In genomic region chr11:3153291-3153861, GRCh38 we compare ENCODE assay signal across 9 cellular contexts. TPM values are rescaled to one million over a fixed set of nuclear protein-coding genes. Genes with fewer than 3 reads are reported as not detected.
A peak's percentile ranks its signal among the peaks of the same experiment; 100 is the strongest.
DNase-seq lines count a peak whose midpoint lies in the region; ATAC-seq and TF ChIP-seq lines count a peak whose summit lies in the region.
"Had no signal": no experiment of that assay in that cellular context is flagged by ENCODE, and none has a peak within 500 bp of the region (broad histone marks: within the 10 kb centered on the region; RNA-seq: fewer than 3 reads in every experiment).

No MANE protein-coding gene starts in this region.

- no peaks in the 10 kb centered on the region for H3K36me3 ChIP-seq in SK-N-SH (replicated peaks in 1 of 2; ENCODE audit: control insufficient read depth in 1 of 2, insufficient read depth in 2 of 2, low read length in 1 of 2)

- H3K4me3 ChIP-seq in SK-N-SH (ENCODE audit: low read depth in 2 of 2, low read length in 1 of 2), result no peak overlapping the region

- H3K4me1 ChIP-seq in SK-N-SH (ENCODE audit: control insufficient read depth in 1 of 2, insufficient read depth in 2 of 2, low read depth in 1 of 2, low read length in 1 of 2), result peaks cover 8 to 64% of the 10 kb centered on the region in 2 experiments

- 81% methylated on average over 14 of the region's 14 CpGs for WGBS in SK-N-SH (ENCODE audit: low lambda C conversion rate)

- TF ChIP-seq CTCF in SK-N-SH (IDR thresholded peaks at IDR 0.05), result no peak

- POLR2A ChIA-PET in SK-N-SH (lab: Yijun Ruan, JAX), result no interaction called here

- no peaks in the 10 kb centered on the region for H3K9me3 ChIP-seq in SK-N-SH

- CTCF ChIA-PET in SK-N-SH (lab: Yijun Ruan, JAX), result interaction anchor here (1.1 kb wide), 1 partner anchor 61 kb away, joined by 3 read pairs; no protein-coding TSS in a partner anchor

- intact Hi-C loops in left colon (cut with DNase I, micrococcal nuclease), result no loop called here

- H3K9me2 ChIP-seq in SK-N-SH, result no peaks in the 10 kb centered on the region

- ATAC-seq in left colon (peak; percentile 13), GM18867 (IDR thresholded peaks at IDR 0.05; ENCODE audit: unreplicated experiment) (no peak), GM18907 (IDR thresholded peaks at IDR 0.05; ENCODE audit: unreplicated experiment) (no peak)

- H3K27me3 ChIP-seq in SK-N-SH (ENCODE audit: insufficient read depth), result no peaks in the 10 kb centered on the region

- TF ChIP-seq RAD21 in SK-N-SH (IDR thresholded peaks at IDR 0.05; ENCODE audit: low read length), result no peak

- peaks cover 38% of the 10 kb centered on the region for H3K79me2 ChIP-seq in SK-N-SH (ENCODE audit: insufficient read depth)

- no peak overlapping the region for H2AFZ ChIP-seq in SK-N-SH (ENCODE audit: low read depth)

- DNase-seq in GM04503 (ENCODE audit: low read depth), result peak; percentile 39
- peak in 16 of 61 donors; percentile 13 to 60 (median 39) for DNase-seq in caudate nucleus (lab: John Stamatoyannopoulos, UW)
- DNase-seq in left colon, result peak in 1 of 2 donors; percentile 54
- peak; percentile 88 for DNase-seq in smooth muscle cell of the brain vasculature (ENCODE audit: low read depth, low spot score)
- DNase-seq in 8988T, result no peak
- DNase-seq in SK-N-SH, result no peak
- DNase-seq: T-helper 9 cell had no signal

- no peak overlapping the region for H3K4me2 ChIP-seq in SK-N-SH

- no peak for TF ChIP-seq EP300 in SK-N-SH (IDR thresholded peaks at IDR 0.05; ENCODE audit: borderline replicate concordance in 1 of 2, low read depth in 1 of 2, low read length in 1 of 2)

- no peak overlapping the region for H3K9ac ChIP-seq in SK-N-SH

- H4K20me1 ChIP-seq in SK-N-SH (ENCODE audit: insufficient read depth), result peaks cover 55% of the 10 kb centered on the region

- H3F3A ChIP-seq in SK-N-SH (replicated peaks; ENCODE audit: insufficient read depth), result no peaks in the 10 kb centered on the region

- H3K27ac ChIP-seq in caudate nucleus (ENCODE audit: low read depth, low read length), result peak overlapping the region; percentile 5
- H3K27ac ChIP-seq in SK-N-SH (ENCODE audit: low read depth in 2 of 2, low read length in 1 of 2), result no peak overlapping the region

TF ChIP-seq in SK-N-SH, 30 proteins besides CTCF, POLR2A, EP300 and RAD21:
- TF ChIP-seq RFX5 (IDR thresholded peaks at IDR 0.05; ENCODE audit: low read length) (no peak), MAX (IDR thresholded peaks at IDR 0.05; ENCODE audit: low read depth) (no peak), FOSL2 (IDR thresholded peaks at IDR 0.05; ENCODE audit: borderline replicate concordance, low read depth) (no peak), MEF2A (IDR thresholded peaks at IDR 0.05; ENCODE audit: borderline replicate concordance, low read depth) (no peak), REST (IDR thresholded peaks at IDR 0.05; ENCODE audit: low read depth, low read length) (no peak), NRF1 (IDR thresholded peaks at IDR 0.05; ENCODE audit: low read depth, low read length) (no peak), FOXJ3 (CRISPR knock-in tag; IDR thresholded peaks at IDR 0.05) (no peak), GABPA (IDR thresholded peaks at IDR 0.05; ENCODE audit: low read depth) (no peak), YY1 (IDR thresholded peaks at IDR 0.05; ENCODE audit: low read depth) (no peak), TEAD4 (IDR thresholded peaks at IDR 0.05; ENCODE audit: borderline replicate concordance, insufficient read depth) (no peak), MXI1 (IDR thresholded peaks at IDR 0.05; ENCODE audit: low read depth, low read length) (no peak), PBX3 (IDR thresholded peaks at IDR 0.05) (no peak)

RNA-seq across cellular contexts. Expression of gene OSBPL5, which starts 11.7 kb away (rescaled TPM):
- 10 to 100 TPM; 36.8 to 48.7 TPM for total RNA-seq in left colon
- 7.8 and 10.9 TPM in 2 replicates for polyA plus RNA-seq in SK-N-SH (2012; rRNA removed)
- 2.7 and 4.3 TPM in 2 replicates for polyA plus RNA-seq in SK-N-SH (2012; cell fraction: cytosol; rRNA removed)
- polyA plus RNA-seq in SK-N-SH (2012; cell fraction: nucleus; rRNA removed), result 39.6 and 46.8 TPM in 2 replicates

Comparison
In these comparisons a context has a peak if more than half of its experiments do, and no peak if none do; other contexts are left out.
1. DNase-seq: peak in GM04503 (single experiment) and smooth muscle cell of the brain vasculature (single experiment); none in 8988T (single experiment) and SK-N-SH (single experiment).